In the genomic region with DNA sequence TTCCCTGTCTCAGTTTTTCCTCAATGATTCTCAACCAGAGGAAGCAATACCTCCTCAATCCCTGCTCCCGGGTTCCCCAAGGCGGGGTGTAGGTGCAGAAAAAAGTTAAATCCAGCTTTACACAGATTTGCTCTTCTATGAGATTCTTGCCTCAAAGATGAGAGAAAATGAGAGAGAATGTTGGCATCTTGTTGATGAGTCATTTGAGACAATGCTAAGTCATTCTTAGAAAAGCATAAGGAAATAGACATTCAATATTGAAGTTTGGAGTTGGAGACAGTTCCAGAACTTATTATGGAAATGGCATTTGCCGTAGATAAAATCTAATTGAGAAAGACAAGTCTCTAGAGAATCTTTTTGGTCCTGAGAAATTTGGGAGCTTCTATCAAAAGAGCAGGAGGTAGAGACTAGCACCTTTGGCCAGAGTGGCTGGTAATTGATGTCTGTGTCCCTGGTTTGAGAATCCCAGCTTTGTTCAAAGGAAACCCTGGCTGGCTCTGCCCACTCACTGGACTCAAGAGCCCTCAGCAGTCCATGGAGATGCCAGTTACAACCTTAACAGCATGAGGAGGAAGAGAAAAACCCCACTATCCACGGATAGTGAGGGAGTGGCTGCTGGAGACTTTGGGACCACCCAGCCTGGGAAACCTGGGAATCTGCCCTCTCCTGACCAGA, we compare ENCODE assay signal across 14 cellular contexts.
DNase-seq lines count a peak whose midpoint lies in the region; ATAC-seq, FAIRE-seq and TF ChIP-seq lines count a peak whose summit lies in the region.
"Had no signal": no experiment of that assay in that cellular context is flagged by ENCODE, and none has a peak within 500 bp of the region (broad histone marks: within the 10 kb centered on the region; RNA-seq: fewer than 3 reads in every experiment).

No MANE protein-coding gene starts in this region.

- POLR2A ChIA-PET in activated CD4-positive, alpha-beta memory T cell treated with anti-CD3 and anti-CD28 coated beads, Interleukin-2, amount 10 ng/mL, durations not matched to agents 7 days and 5 days (lab: Charles Lee), result no interaction called here

- no peak for DNase-seq in natural killer cell treated with Interleukin-12 subunit alpha and Interleukin-12 subunit beta and Interleukin-15 and Interleukin-18, amount 100 ng/mL, for 72 hours (ENCODE audit: low spot score)
- DNase-seq in natural killer cell, result no peak
- DNase-seq in amniotic stem cell (lab: John Stamatoyannopoulos, UW), result peak; percentile 6
- peak; percentile 45 for DNase-seq in iris pigment epithelial cell (ENCODE audit: low read depth)
- DNase-seq in activated CD4-positive, alpha-beta memory T cell treated with anti-CD3 and anti-CD28 coated beads, Interleukin-2, amount 10 ng/mL, durations not matched to agents 7 days and 5 days, result no peak
- DNase-seq in NCI-H2196 treated with DMSO at 0.1 percent for 48 hours (lab: John Stamatoyannopoulos, UW; ENCODE audit: unreplicated experiment), result no peak
- DNase-seq in GM19239 (ENCODE audit: insufficient read length, low spot score), result no peak
- DNase-seq in left ventricle myocardium inferior, result no peak
- DNase-seq: activated CD4-positive, alpha-beta T cell treated with anti-CD3 and anti-CD28 coated beads for 1 hour; left lung; ovary; stimulated activated CD4-positive, alpha-beta T cell treated with anti-CD3 and anti-CD28 coated beads, Interleukin-4, amount 100 ng/mL, for 1 hour had no signal

- peak in 1 of 2 donors; percentile 48 for ATAC-seq in natural killer cell treated with Interleukin-12 subunit alpha and Interleukin-12 subunit beta and Interleukin-15 and Interleukin-18, amount 100 ng/mL, for 72 hours
- no peak for ATAC-seq in natural killer cell

- no peak overlapping the region for H3K27ac ChIP-seq in left ventricle myocardium inferior (replicated peaks)
- H3K27ac ChIP-seq: cardiac muscle cell, ovary had no signal

- peaks cover 4% of the 10 kb centered on the region for H3K27me3 ChIP-seq in left ventricle myocardium inferior (ENCODE audit: low read depth)
- H3K27me3 ChIP-seq: cardiac muscle cell, left lung, ovary had no signal

- H3K9me3 ChIP-seq in left ventricle myocardium inferior (replicated peaks), result peaks cover 9% of the 10 kb centered on the region
- H3K9me3 ChIP-seq: left lung, ovary had no signal

- H3K4me1 Mint-ChIP-seq in natural killer cell treated with Interleukin-12 subunit alpha and Interleukin-12 subunit beta and Interleukin-15 and Interleukin-18, amount 100 ng/mL, for 72 hours (ENCODE audit: low read depth in 2 of 2), result peaks cover 6% of the 10 kb centered on the region in 2 donors
- no peaks in the 10 kb centered on the region for H3K4me1 Mint-ChIP-seq in natural killer cell
- H3K4me1 Mint-ChIP-seq in activated CD4-positive, alpha-beta memory T cell treated with anti-CD3 and anti-CD28 coated beads, Interleukin-2, amount 10 ng/mL, durations not matched to agents 7 days and 5 days, result peaks cover 6% of the 10 kb centered on the region

- H3K4me3 ChIP-seq in left ventricle myocardium inferior, result no peak overlapping the region
- H3K4me3 ChIP-seq: cardiac muscle cell, left lung, ovary had no signal

- H3K9me3 Mint-ChIP-seq in natural killer cell treated with Interleukin-12 subunit alpha and Interleukin-12 subunit beta and Interleukin-15 and Interleukin-18, amount 100 ng/mL, for 72 hours, result no peaks in the 10 kb centered on the region
- H3K9me3 Mint-ChIP-seq in natural killer cell, result no peaks in the 10 kb centered on the region
- H3K9me3 Mint-ChIP-seq in activated CD4-positive, alpha-beta memory T cell treated with anti-CD3 and anti-CD28 coated beads, Interleukin-2, amount 10 ng/mL, durations not matched to agents 7 days and 5 days, result no peaks in the 10 kb centered on the region

- intact Hi-C loops in natural killer cell (cut with micrococcal nuclease), result no loop called here
- intact Hi-C loops in left ventricle myocardium inferior (cut with micrococcal nuclease), result no loop called here

- H3K4me3 Mint-ChIP-seq in natural killer cell treated with Interleukin-12 subunit alpha and Interleukin-12 subunit beta and Interleukin-15 and Interleukin-18, amount 100 ng/mL, for 72 hours, result peak overlapping the region; percentile 5
- H3K4me3 Mint-ChIP-seq in natural killer cell, result no peak overlapping the region
- no peak overlapping the region for H3K4me3 Mint-ChIP-seq in activated CD4-positive, alpha-beta memory T cell treated with anti-CD3 and anti-CD28 coated beads, Interleukin-2, amount 10 ng/mL, durations not matched to agents 7 days and 5 days

- H3K36me3 Mint-ChIP-seq in natural killer cell treated with Interleukin-12 subunit alpha and Interleukin-12 subunit beta and Interleukin-15 and Interleukin-18, amount 100 ng/mL, for 72 hours, result no peaks in the 10 kb centered on the region
- no peaks in the 10 kb centered on the region for H3K36me3 Mint-ChIP-seq in natural killer cell
- H3K36me3 Mint-ChIP-seq in activated CD4-positive, alpha-beta memory T cell treated with anti-CD3 and anti-CD28 coated beads, Interleukin-2, amount 10 ng/mL, durations not matched to agents 7 days and 5 days (ENCODE audit: low read depth), result no peaks in the 10 kb centered on the region

- FAIRE-seq in GM19239 (lab: Jason Lieb, UNC), result no peak
- FAIRE-seq: G401.6 had no signal

- TF ChIP-seq CTCF in natural killer cell (IDR thresholded peaks at IDR 0.05) (no peak), left ventricle myocardium inferior (IDR thresholded peaks at IDR 0.05; ENCODE audit: borderline replicate concordance) (no peak)

- no peaks in the 10 kb centered on the region for H3K4me1 ChIP-seq in left ventricle myocardium inferior
- H3K4me1 ChIP-seq: left lung had no signal

- H3K27ac Mint-ChIP-seq in natural killer cell treated with Interleukin-12 subunit alpha and Interleukin-12 subunit beta and Interleukin-15 and Interleukin-18, amount 100 ng/mL, for 72 hours, result no peak overlapping the region
- H3K27ac Mint-ChIP-seq in natural killer cell, result no peak overlapping the region
- H3K27ac Mint-ChIP-seq in activated CD4-positive, alpha-beta memory T cell treated with anti-CD3 and anti-CD28 coated beads, Interleukin-2, amount 10 ng/mL, durations not matched to agents 7 days and 5 days, result no peak overlapping the region

- H3K36me3 ChIP-seq in left ventricle myocardium inferior, result no peaks in the 10 kb centered on the region
- H3K36me3 ChIP-seq: cardiac muscle cell, left lung, ovary had no signal

- CTCF ChIA-PET in activated CD4-positive, alpha-beta memory T cell treated with anti-CD3 and anti-CD28 coated beads, Interleukin-2, amount 10 ng/mL, durations not matched to agents 7 days and 5 days (lab: Charles Lee), result interaction anchor here (0.8 kb wide), 1 partner anchor 36 kb away, joined by 3 read pairs; no protein-coding TSS in a partner anchor

- H3K27me3 Mint-ChIP-seq in natural killer cell treated with Interleukin-12 subunit alpha and Interleukin-12 subunit beta and Interleukin-15 and Interleukin-18, amount 100 ng/mL, for 72 hours, result peaks cover 22 to 54% of the 10 kb centered on the region in 2 donors
- H3K27me3 Mint-ChIP-seq in natural killer cell (ENCODE audit: low read depth in 2 of 2), result peaks cover 15 to 36% of the 10 kb centered on the region in 2 donors
- peaks cover 12% of the 10 kb centered on the region for H3K27me3 Mint-ChIP-seq in activated CD4-positive, alpha-beta memory T cell treated with anti-CD3 and anti-CD28 coated beads, Interleukin-2, amount 10 ng/mL, durations not matched to agents 7 days and 5 days

Comparison
In these comparisons a context has a peak if more than half of its experiments do, and no peak if none do; other contexts are left out.
1. DNase-seq: peak in amniotic stem cell (single experiment) and iris pigment epithelial cell (single experiment); none in natural killer cell treated with Interleukin-12 subunit alpha and Interleukin-12 subunit beta and Interleukin-15 and Interleukin-18, amount 100 ng/mL, for 72 hours (single experiment), natural killer cell (single experiment), activated CD4-positive, alpha-beta memory T cell treated with anti-CD3 and anti-CD28 coated beads, Interleukin-2, amount 10 ng/mL, durations not matched to agents 7 days and 5 days (single experiment), NCI-H2196 treated with DMSO at 0.1 percent for 48 hours (single experiment), GM19239 (single experiment) and left ventricle myocardium inferior (single experiment).